Comparison of ENCODE assay signal across 20 cellular contexts in the genomic region with DNA sequence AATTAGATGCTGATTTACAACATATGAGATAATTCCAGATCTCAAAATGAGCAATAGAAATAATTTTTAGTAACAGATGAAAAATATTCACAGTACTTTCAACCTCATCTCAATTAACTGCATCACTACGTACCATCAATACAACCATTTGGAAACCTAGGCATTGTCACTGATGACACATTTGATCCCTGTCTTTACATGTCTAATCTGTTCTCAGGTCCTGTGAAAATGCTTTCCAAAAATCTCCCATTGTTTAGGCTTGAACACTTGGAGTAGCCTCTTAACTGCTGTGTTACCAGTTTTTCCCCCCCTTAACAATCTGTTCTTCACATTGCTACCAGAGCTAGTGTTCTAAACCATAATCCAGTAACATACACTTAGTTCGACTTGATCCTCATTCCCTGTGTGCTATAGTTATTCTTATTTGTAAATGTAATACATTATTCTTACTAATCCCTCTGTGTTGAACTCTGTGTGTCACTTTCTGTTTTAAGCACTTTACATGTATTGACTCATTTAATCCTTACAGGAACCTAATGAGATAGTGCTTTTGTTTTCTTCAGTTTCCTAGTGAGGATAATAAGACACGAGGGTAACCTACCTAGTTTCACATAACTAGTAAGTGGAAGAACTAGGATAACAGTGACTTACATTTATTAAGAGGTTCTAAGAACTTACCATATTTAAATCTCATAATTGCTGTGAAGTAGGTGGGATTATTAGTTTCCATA. TPM values are rescaled to one million over a fixed set of nuclear protein-coding genes. Genes with fewer than 3 reads are reported as not detected.
A peak's percentile ranks its signal among the peaks of the same experiment; 100 is the strongest.
DNase-seq lines count a peak whose midpoint lies in the region; ATAC-seq and TF ChIP-seq lines count a peak whose summit lies in the region.
"Had no signal": no experiment of that assay in that cellular context is flagged by ENCODE, and none has a peak within 500 bp of the region (broad histone marks: within the 10 kb centered on the region; RNA-seq: fewer than 3 reads in every experiment).

No MANE protein-coding gene starts in this region.

- TF ChIP-seq POLR2A in uterus (IDR thresholded peaks at IDR 0.05) = no peak

- H3K4me3 Mint-ChIP-seq in CD4-positive, CD25-positive, alpha-beta regulatory T cell = no peak overlapping the region
- H3K4me3 Mint-ChIP-seq in T-helper 1 cell treated with Interleukin-12 subunit alpha and Interleukin-12 subunit beta and Interleukin-4 antibody, amounts not matched to agents 30 μg/mL and 1 μg/mL, for 36 hours = no peak overlapping the region
- H3K4me3 Mint-ChIP-seq: naive thymus-derived CD8-positive, alpha-beta T cell had no signal

- H3K27me3 ChIP-seq in CD4-positive, CD25-positive, alpha-beta regulatory T cell (ENCODE audit: control insufficient read depth, insufficient read depth, low read length) = no peaks in the 10 kb centered on the region
- no peaks in the 10 kb centered on the region for H3K27me3 ChIP-seq in brain microvascular endothelial cell (replicated peaks)
- H3K27me3 ChIP-seq in uterus = no peaks in the 10 kb centered on the region
- H3K27me3 ChIP-seq: BLaER1, colonic mucosa, esophagus squamous epithelium, left lung had no signal

- no peak overlapping the region for H3K27ac ChIP-seq in CD4-positive, CD25-positive, alpha-beta regulatory T cell (ENCODE audit: insufficient read depth, low read length, poor library complexity, severe bottlenecking)
- H3K27ac ChIP-seq in epithelial cell of prostate = peak overlapping the region; percentile 11
- no peak overlapping the region for H3K27ac ChIP-seq in brain microvascular endothelial cell
- H3K27ac ChIP-seq in uterus = no peak overlapping the region
- H3K27ac ChIP-seq: BLaER1, colonic mucosa, left lung had no signal

- no peaks in the 10 kb centered on the region for H3K27me3 Mint-ChIP-seq in CD4-positive, CD25-positive, alpha-beta regulatory T cell
- H3K27me3 Mint-ChIP-seq in T-helper 1 cell treated with Interleukin-12 subunit alpha and Interleukin-12 subunit beta and Interleukin-4 antibody, amounts not matched to agents 30 μg/mL and 1 μg/mL, for 36 hours (ENCODE audit: low read depth) = no peaks in the 10 kb centered on the region
- H3K27me3 Mint-ChIP-seq: naive thymus-derived CD8-positive, alpha-beta T cell had no signal

- no peaks in the 10 kb centered on the region for H3K9me3 Mint-ChIP-seq in CD4-positive, CD25-positive, alpha-beta regulatory T cell
- no peaks in the 10 kb centered on the region for H3K9me3 Mint-ChIP-seq in T-helper 1 cell treated with Interleukin-12 subunit alpha and Interleukin-12 subunit beta and Interleukin-4 antibody, amounts not matched to agents 30 μg/mL and 1 μg/mL, for 36 hours
- H3K9me3 Mint-ChIP-seq: naive thymus-derived CD8-positive, alpha-beta T cell had no signal

- H3K4me3 ChIP-seq in CD4-positive, CD25-positive, alpha-beta regulatory T cell (ENCODE audit: low read depth, low read length) = no peak overlapping the region
- H3K4me3 ChIP-seq in brain microvascular endothelial cell (ENCODE audit: low read depth, low read length) (no peak overlapping the region), uterus (no peak overlapping the region)
- H3K4me3 ChIP-seq: BLaER1, colonic mucosa, esophagus squamous epithelium, left lung had no signal

- peaks cover 5 to 13% (median 9%) of the 10 kb centered on the region in 4 donors for H3K4me1 Mint-ChIP-seq in CD4-positive, CD25-positive, alpha-beta regulatory T cell
- H3K4me1 Mint-ChIP-seq in T-helper 1 cell treated with Interleukin-12 subunit alpha and Interleukin-12 subunit beta and Interleukin-4 antibody, amounts not matched to agents 30 μg/mL and 1 μg/mL, for 36 hours (ENCODE audit: low read depth) = peaks cover 9% of the 10 kb centered on the region
- H3K4me1 Mint-ChIP-seq: naive thymus-derived CD8-positive, alpha-beta T cell had no signal

- peak overlapping the region; percentile 18 to 68 (median 47) for H3K27ac Mint-ChIP-seq in CD4-positive, CD25-positive, alpha-beta regulatory T cell
- H3K27ac Mint-ChIP-seq in T-helper 1 cell treated with Interleukin-12 subunit alpha and Interleukin-12 subunit beta and Interleukin-4 antibody, amounts not matched to agents 30 μg/mL and 1 μg/mL, for 36 hours = peak overlapping the region; percentile 76

- peaks cover 72% of the 10 kb centered on the region for H3K36me3 ChIP-seq in CD4-positive, CD25-positive, alpha-beta regulatory T cell (ENCODE audit: control insufficient read depth, insufficient read depth, low read length)
- H3K36me3 ChIP-seq in brain microvascular endothelial cell (replicated peaks) = peaks cover 66% of the 10 kb centered on the region
- no peaks in the 10 kb centered on the region for H3K36me3 ChIP-seq in uterus
- H3K36me3 ChIP-seq: colonic mucosa had no signal

- no peaks in the 10 kb centered on the region for H3K9me3 ChIP-seq in CD4-positive, CD25-positive, alpha-beta regulatory T cell (ENCODE audit: control insufficient read depth in 2 of 2, low read length in 2 of 2)
- H3K9me3 ChIP-seq in uterus = no peaks in the 10 kb centered on the region
- H3K9me3 ChIP-seq: BLaER1, colonic mucosa, esophagus squamous epithelium, left lung had no signal

- H3K4me1 ChIP-seq in CD4-positive, CD25-positive, alpha-beta regulatory T cell (ENCODE audit: control insufficient read depth, insufficient read depth, low read length, poor library complexity, severe bottlenecking) = no peaks in the 10 kb centered on the region
- no peaks in the 10 kb centered on the region for H3K4me1 ChIP-seq in uterus
- H3K4me1 ChIP-seq: BLaER1, colonic mucosa, left lung had no signal

- TF ChIP-seq CTCF in GM10266 (IDR thresholded peaks at IDR 0.05; ENCODE audit: control insufficient read depth, insufficient read depth, low read depth, missing control alignments) = no peak
- no peak for TF ChIP-seq CTCF in brain microvascular endothelial cell (IDR thresholded peaks at IDR 0.05; ENCODE audit: low read depth, low read length, missing control alignments)
- no peak for TF ChIP-seq CTCF in uterus (IDR thresholded peaks at IDR 0.05)

- H3K36me3 Mint-ChIP-seq in CD4-positive, CD25-positive, alpha-beta regulatory T cell = peaks cover 40% of the 10 kb centered on the region
- peaks cover 39% of the 10 kb centered on the region for H3K36me3 Mint-ChIP-seq in T-helper 1 cell treated with Interleukin-12 subunit alpha and Interleukin-12 subunit beta and Interleukin-4 antibody, amounts not matched to agents 30 μg/mL and 1 μg/mL, for 36 hours (ENCODE audit: low read depth)

- in situ Hi-C loops in brain microvascular endothelial cell (cut with HindIII; ENCODE audit: low pct_ligation_motif_present, low sequenced_read_pairs) (no loop called here), ACHN (cut with HindIII; ENCODE audit: low pct_ligation_motif_present, low pct_unique_long_range_greater_than_20kb, low sequenced_read_pairs) (no loop called here)

- ATAC-seq in CD4-positive, CD25-positive, alpha-beta regulatory T cell (ENCODE audit: low read depth in 2 of 2) = no peak
- ATAC-seq in HG02678 (IDR thresholded peaks at IDR 0.05; ENCODE audit: unreplicated experiment) = no peak
- ATAC-seq: left lung; naive thymus-derived CD8-positive, alpha-beta T cell; right cardiac atrium had no signal

- intact Hi-C loops in uterus (cut with DNase I; ENCODE audit: low total_unique reads) = no loop called here

- peak in 1 of 3 donors; percentile 26 for DNase-seq in CD4-positive, CD25-positive, alpha-beta regulatory T cell
- DNase-seq in GM10266 (ENCODE audit: extremely low spot score) (peak; percentile 31), epithelial cell of prostate (ENCODE audit: low read depth, low spot score) (no peak), brain microvascular endothelial cell (no peak), uterus (no peak), ACHN (no peak)
- DNase-seq: activated CD4-positive, CD25-positive, alpha-beta regulatory T cell treated with anti-CD3 and anti-CD28 coated beads, Interleukin-2, amount 50 U/mL, for 72 hours; colonic mucosa; DND-41; esophagus squamous epithelium; KBM-7; left lung; naive thymus-derived CD8-positive, alpha-beta T cell; NCI-H446; right cardiac atrium; stimulated activated CD4-positive, alpha-beta T cell treated with anti-CD3 and anti-CD28 coated beads, Interleukin-4, amount 100 ng/mL, for 24 hours had no signal

RNA-seq across cellular contexts. Expression of gene LARP4, which starts 41.7 kb away (rescaled TPM):
- total RNA-seq in CD4-positive, CD25-positive, alpha-beta regulatory T cell = 35.1 TPM
- polyA plus RNA-seq in CD4-positive, CD25-positive, alpha-beta regulatory T cell = 10 to 100 TPM; 13.7 to 18.5 (median 15.1) TPM
- 10 to 100 TPM; 15.9 to 98.6 (median 70.8) TPM for total RNA-seq in uterus

RNA-seq across cellular contexts. Expression of gene FAM186A, which starts 45.9 kb away (rescaled TPM):
- not detected for total RNA-seq in CD4-positive, CD25-positive, alpha-beta regulatory T cell
- polyA plus RNA-seq in CD4-positive, CD25-positive, alpha-beta regulatory T cell = not detected
- total RNA-seq in uterus = not detected
- total RNA-seq: colonic mucosa; esophagus squamous epithelium; left lung; naive thymus-derived CD8-positive, alpha-beta T cell; right cardiac atrium; ureter had no signal
